8 cellular contexts compared by ENCODE assay signal in the genomic region with DNA sequence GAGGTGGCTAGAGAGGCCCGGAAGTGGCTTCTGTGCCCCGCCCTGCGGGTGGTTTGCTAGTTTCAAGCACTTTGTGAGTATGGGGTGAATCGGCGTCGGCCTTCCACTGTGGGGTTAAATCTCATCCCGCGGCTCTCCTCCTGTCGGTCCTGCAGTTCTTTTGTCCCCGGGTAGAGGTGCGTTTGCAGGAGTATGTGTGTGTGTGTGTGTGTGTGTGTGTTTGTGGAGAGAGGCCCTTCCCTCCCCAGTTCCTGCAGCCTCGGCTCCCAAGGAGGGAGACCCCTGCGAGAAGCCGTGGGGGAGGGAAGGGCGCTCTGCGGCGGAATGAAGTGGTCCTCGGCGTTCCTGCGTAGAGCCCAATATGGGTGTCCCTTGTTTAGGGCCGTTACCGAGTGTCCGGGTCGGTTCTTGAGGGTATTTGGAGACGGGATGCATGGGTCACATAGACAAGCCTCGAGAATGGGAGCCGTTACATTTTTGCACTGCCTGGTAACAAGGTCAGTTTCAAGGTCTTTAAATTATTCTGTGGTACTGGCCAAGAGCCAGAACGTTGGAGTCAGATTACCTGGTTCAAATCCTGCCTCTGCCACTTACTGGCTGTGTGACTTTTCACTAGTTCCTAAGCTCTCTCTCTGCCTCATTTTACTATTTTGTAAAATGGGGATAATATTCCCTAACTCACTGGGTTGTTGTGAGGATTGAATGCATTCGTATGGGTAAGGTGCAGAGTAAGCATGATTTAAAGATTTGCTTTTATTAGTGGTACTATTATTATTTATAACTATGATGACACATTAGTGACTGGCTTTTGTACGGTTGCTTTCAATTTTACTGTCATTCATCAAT. TPM values are rescaled to one million over a fixed set of nuclear protein-coding genes. Genes with fewer than 3 reads are reported as not detected.
DNase-seq lines count a peak whose midpoint lies in the region; ATAC-seq and TF ChIP-seq lines count a peak whose summit lies in the region.

A gene (plus strand): TSS at position 56 of the 846 bp plus-strand sequence. CDS start 9,640 bp downstream, outside the sequence.

- TF ChIP-seq CTCF in GM12864 (IDR thresholded peaks at IDR 0.05; ENCODE audit: low read depth, low read length, missing control alignments) (no peak), SU-DHL-6 (IDR thresholded peaks at IDR 0.05; ENCODE audit: insufficient read depth, low read length, poor library complexity, severe bottlenecking) (no peak), heart left ventricle (IDR thresholded peaks at IDR 0.05) (no peak), type B pancreatic cell (conservative IDR thresholded peaks at IDR 0.05) (no peak)

- H3K36me3 ChIP-seq in SU-DHL-6 (ENCODE audit: low read length) (peaks cover 5% of the 10 kb centered on the region; the same call in 1 of the 2 replicates), heart left ventricle (no peaks in the 10 kb centered on the region)

- H3K27me3 Mint-ChIP-seq in type B pancreatic cell = peaks cover 32% of the 10 kb centered on the region

- ATAC-seq in heart left ventricle = peak; percentile 84 to 96 (median 96)

- no peaks in the 10 kb centered on the region for H3K9me3 Mint-ChIP-seq in type B pancreatic cell

- H3K4me3 ChIP-seq in GM12864 (ENCODE audit: low read depth, low read length) (peak within 1 kb of the TSS; percentile 74), SU-DHL-6 (ENCODE audit: insufficient read depth, low read length, poor library complexity, severe bottlenecking) (peak within 1 kb of the TSS; percentile 78), heart left ventricle (peak within 1 kb of the TSS; percentile 38 to 89 (median 71))

- H3K4me1 Mint-ChIP-seq in type B pancreatic cell (ENCODE audit: unreplicated experiment) = peaks cover 29% of the 10 kb centered on the region

- peak within 1 kb of the TSS; percentile 98 for H3K4me3 Mint-ChIP-seq in type B pancreatic cell

- peak within 1 kb of the TSS; percentile 99 for H2AFZ ChIP-seq in SU-DHL-6 (ENCODE audit: low read depth, low read length, severe bottlenecking)

- H3K27ac ChIP-seq in SU-DHL-6 (ENCODE audit: low read depth, low read length) (peak within 1 kb of the TSS; percentile 20; the same call in 1 of the 2 replicates), heart left ventricle (peak within 1 kb of the TSS; percentile 12 to 84 (median 78))

- peak within 1 kb of the TSS; percentile 95 for H3K27ac Mint-ChIP-seq in type B pancreatic cell

- H3K9me3 ChIP-seq in SU-DHL-6 (ENCODE audit: insufficient read depth, low read length) = peaks cover 13% of the 10 kb centered on the region; the same call in 1 of the 2 replicates
- no peaks in the 10 kb centered on the region for H3K9me3 ChIP-seq in heart left ventricle

- TF ChIP-seq POLR2A in heart left ventricle (IDR thresholded peaks at IDR 0.05) = peak in 1 of 2 donors; percentile 28

- DNase-seq in GM12864 (ENCODE audit: low read depth) (peak; percentile 64), HEK293T (ENCODE audit: extremely low spot score) (peak; percentile 81), NAMALWA (ENCODE audit: low spot score) (peak; percentile 91), heart left ventricle (peak; percentile 80 to 91 (median 88)), pons (ENCODE audit: low spot score) (peak; percentile 89), type B pancreatic cell (ENCODE audit: extremely low spot score, unreplicated experiment) (peak; percentile 81)
- peak; percentile 62 for DNase-seq in activated naive CD8-positive, alpha-beta T cell treated with anti-CD3 and anti-CD28 coated beads, Interleukin-2, amount 50 U/mL, for 16 hours (ENCODE audit: low read depth, low spot score)

- WGBS in heart left ventricle, 4 donors = 1 to 2% (median 2%) methylated on average over 27 to 30 of the region's 30 CpGs

- no peaks in the 10 kb centered on the region for H3K9me2 ChIP-seq in SU-DHL-6 (replicated peaks; ENCODE audit: insufficient read depth, low read length)

- H3K79me2 ChIP-seq in SU-DHL-6 (ENCODE audit: insufficient read depth, low read length) = peaks cover 27% of the 10 kb centered on the region; the same call in 1 of the 2 replicates

- no peaks in the 10 kb centered on the region for H4K20me1 ChIP-seq in SU-DHL-6 (ENCODE audit: low read depth, low read length)

- POLR2A ChIA-PET in HEK293T (lab: Yijun Ruan, JAX) = interaction anchor here (0.6 to 1.6 kb wide), 10 partner anchors 9 to 226 kb away, joined by 3 to 24 read pairs (median 4); a partner anchor contains a TSS

- intact Hi-C loops in heart left ventricle (cut with DNase I) = loop anchor here in 6 of 10 donors (5.0 to 10.0 kb wide), 5 partner anchors 68 to 1165 kb away; a partner anchor contains a TSS

- H3K36me3 Mint-ChIP-seq in type B pancreatic cell = peaks cover 8% of the 10 kb centered on the region

- peaks cover 0 to 42% (median 25%) of the 10 kb centered on the region in 12 donors for H3K4me1 ChIP-seq in heart left ventricle

- H3K27me3 ChIP-seq in SU-DHL-6 (ENCODE audit: low read length) (no peaks in the 10 kb centered on the region), heart left ventricle (no peaks in the 10 kb centered on the region)

- CTCF ChIA-PET in HEK293T (lab: Yijun Ruan, JAX) = interaction anchor here (0.6 kb wide), 2 partner anchors 12 to 270 kb away, joined by 3 read pairs; a partner anchor contains a TSS

- peak within 1 kb of the TSS; percentile 89 for H3K4me2 ChIP-seq in SU-DHL-6 (ENCODE audit: low read depth, low read length, poor library complexity, severe bottlenecking)

- peaks cover 8% of the 10 kb centered on the region for H3F3A ChIP-seq in SU-DHL-6 (ENCODE audit: insufficient read depth)

- peak within 1 kb of the TSS; percentile 77 for H3K9ac ChIP-seq in SU-DHL-6 (ENCODE audit: low read length)

TF ChIP-seq in HEK293T, 16 proteins besides CTCF, POLR2A, EP300 and RAD21:
- TF ChIP-seq L3MBTL2 (conservative IDR thresholded peaks at IDR 0.05) = peak; percentile 31
- no peak for TF ChIP-seq CTBP1 (IDR thresholded peaks at IDR 0.05; ENCODE audit: borderline replicate concordance)
- TF ChIP-seq ELF4 (IDR thresholded peaks at IDR 0.05) = peak; percentile 63
- TF ChIP-seq LEF1 (IDR thresholded peaks at IDR 0.05; ENCODE audit: borderline replicate concordance) = no peak

RNA-seq across cellular contexts. Expression of the gene that starts here (rescaled TPM):
- total RNA-seq in heart left ventricle = 1 to 10 TPM; 2.8 to 7.9 (median 5.6) TPM
- polyA plus RNA-seq in heart left ventricle = 1 to 10 TPM; 1.5 to 1.8 TPM
- total RNA-seq in type B pancreatic cell (ENCODE audit: low replicate concordance) = 9.3 and 12.6 TPM in 2 replicates

Comparison
In these comparisons a context has a peak if more than half of its experiments do, and no peak if none do; other contexts are left out.
1. Peak in every context shown above with its lines: DNase-seq, ATAC-seq, H3K4me3 ChIP-seq and H3K27ac ChIP-seq.